Comparison of ENCODE assay signal across 12 cellular contexts in the genomic region with DNA sequence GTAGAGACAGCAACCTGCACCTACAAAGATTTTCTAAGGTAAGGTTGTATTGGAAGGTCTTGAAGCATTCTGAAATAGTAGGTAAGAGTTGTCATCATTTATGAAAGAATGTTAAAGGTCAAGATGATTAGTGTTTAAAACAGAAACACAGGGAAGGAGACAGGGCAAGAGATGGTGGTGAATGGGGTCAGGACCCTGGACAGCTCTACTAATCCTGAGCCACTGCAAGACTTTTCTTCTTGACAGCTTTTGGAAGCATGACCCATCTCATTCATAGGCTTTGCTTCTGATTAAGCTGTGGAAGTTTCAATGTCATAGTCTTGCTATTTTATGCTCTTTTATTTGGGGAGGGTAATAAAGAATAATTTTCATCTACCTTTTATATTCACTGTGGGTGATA.
DNase-seq lines count a peak whose midpoint lies in the region; ATAC-seq, FAIRE-seq and TF ChIP-seq lines count a peak whose summit lies in the region.
"Had no signal": no experiment of that assay in that cellular context is flagged by ENCODE, and none has a peak within 500 bp of the region (broad histone marks: within the 10 kb centered on the region; RNA-seq: fewer than 3 reads in every experiment).

No MANE protein-coding gene starts in this region.

- H3K9me1 ChIP-seq in K562 (ENCODE audit: control insufficient read depth, insufficient read depth, low read length): no peaks in the 10 kb centered on the region

- no peaks in the 10 kb centered on the region for H3K36me3 Mint-ChIP-seq in nephron progenitor cell (ENCODE audit: low read depth)
- no peaks in the 10 kb centered on the region for H3K36me3 Mint-ChIP-seq in T-helper 2 cell treated with Interferon-gamma antibody and Interleukin-4, amounts not matched to agents 5 μg/mL and 100 μg/mL, for 36 hours (ENCODE audit: low read depth)

- TF ChIP-seq CTCF in K562 (IDR thresholded peaks at IDR 0.05 in 2 of 3, conservative IDR thresholded peaks at IDR 0.05 in 1 of 3; ENCODE audit: insufficient read depth in 2 of 3, low read depth in 1 of 3, low read length in 3 of 3): no peak
- no peak for TF ChIP-seq CTCF in nephron progenitor cell (IDR thresholded peaks at IDR 0.05)

- POLR2A ChIA-PET in K562 (lab: Yijun Ruan, JAX): no interaction called here

- no peak for ATAC-seq in K562
- no peak for ATAC-seq in GM21423 (IDR thresholded peaks at IDR 0.05; ENCODE audit: unreplicated experiment)
- ATAC-seq: effector memory CD8-positive, alpha-beta T cell had no signal

- H3K4me3 ChIP-seq in K562: no peak overlapping the region
- no peak overlapping the region for H3K4me3 ChIP-seq in effector memory CD4-positive, alpha-beta T cell (ENCODE audit: insufficient read depth, low read depth, low read length, poor library complexity, severe bottlenecking)
- H3K4me3 ChIP-seq: tibial nerve had no signal

- no peaks in the 10 kb centered on the region for H3K27me3 ChIP-seq in K562 (ENCODE audit: control insufficient read depth in 2 of 2, insufficient read depth in 2 of 2, low read length in 2 of 2)
- H3K27me3 ChIP-seq in effector memory CD4-positive, alpha-beta T cell (replicated peaks; ENCODE audit: control insufficient read depth, insufficient read depth, low read length, poor library complexity, severe bottlenecking): no peaks in the 10 kb centered on the region
- H3K27me3 ChIP-seq: tibial nerve had no signal

- H3K9me3 Mint-ChIP-seq in nephron progenitor cell: no peaks in the 10 kb centered on the region
- no peaks in the 10 kb centered on the region for H3K9me3 Mint-ChIP-seq in T-helper 2 cell treated with Interferon-gamma antibody and Interleukin-4, amounts not matched to agents 5 μg/mL and 100 μg/mL, for 36 hours

- H3K4me2 ChIP-seq in K562 (ENCODE audit: insufficient read depth, low read length): no peak overlapping the region

- H3K27ac Mint-ChIP-seq in nephron progenitor cell: no peak overlapping the region
- no peak overlapping the region for H3K27ac Mint-ChIP-seq in T-helper 2 cell treated with Interferon-gamma antibody and Interleukin-4, amounts not matched to agents 5 μg/mL and 100 μg/mL, for 36 hours
- H3K27ac Mint-ChIP-seq: effector memory CD8-positive, alpha-beta T cell had no signal

- no TSS peak for BruUV-seq in K562 (replicated peaks; lab: Mats Ljungman, UMichigan)

- no peak overlapping the region for H3K9ac ChIP-seq in K562 (ENCODE audit: insufficient read depth in 1 of 2, low read depth in 2 of 2, low read length in 2 of 2)

- H3K9me3 ChIP-seq in K562 (replicated peaks; ENCODE audit: control insufficient read depth, insufficient read depth, low read depth, low read length): no peaks in the 10 kb centered on the region
- H3K9me3 ChIP-seq in effector memory CD4-positive, alpha-beta T cell (ENCODE audit: control insufficient read depth, low read length): no peaks in the 10 kb centered on the region
- H3K9me3 ChIP-seq: tibial nerve had no signal

- no peak overlapping the region for H3K27ac ChIP-seq in K562 (ENCODE audit: extremely low read depth, low read depth, low read length)
- no peak overlapping the region for H3K27ac ChIP-seq in effector memory CD4-positive, alpha-beta T cell (ENCODE audit: insufficient read depth, low read length, poor library complexity, severe bottlenecking)
- H3K27ac ChIP-seq: HL-60, tibial nerve had no signal

- in situ Hi-C loops in K562 (cut with MboI): no loop called here

- H3K4me1 ChIP-seq in K562 (replicated peaks in 1 of 2; ENCODE audit: control insufficient read depth in 2 of 2, insufficient read depth in 2 of 2, low read length in 2 of 2): no peaks in the 10 kb centered on the region
- no peaks in the 10 kb centered on the region for H3K4me1 ChIP-seq in effector memory CD4-positive, alpha-beta T cell (ENCODE audit: control insufficient read depth, insufficient read depth, low read length, poor library complexity, severe bottlenecking)
- H3K4me1 ChIP-seq: tibial nerve had no signal

- TF ChIP-seq EP300 in K562 (IDR thresholded peaks at IDR 0.05; ENCODE audit: low read length): no peak

- H3K36me3 ChIP-seq in K562 (ENCODE audit: control insufficient read depth, insufficient read depth, low read length): no peaks in the 10 kb centered on the region
- no peaks in the 10 kb centered on the region for H3K36me3 ChIP-seq in effector memory CD4-positive, alpha-beta T cell (ENCODE audit: control insufficient read depth, insufficient read depth, low read length)
- H3K36me3 ChIP-seq: tibial nerve had no signal

- peak; percentile 57 for FAIRE-seq in K562 (lab: Jason Lieb, UNC)
- FAIRE-seq: GM18507 had no signal

- no peak overlapping the region for H3K4me3 Mint-ChIP-seq in nephron progenitor cell
- H3K4me3 Mint-ChIP-seq in T-helper 2 cell treated with Interferon-gamma antibody and Interleukin-4, amounts not matched to agents 5 μg/mL and 100 μg/mL, for 36 hours: no peak overlapping the region
- H3K4me3 Mint-ChIP-seq: effector memory CD8-positive, alpha-beta T cell had no signal

- H4K20me1 ChIP-seq in K562 (replicated peaks; ENCODE audit: control insufficient read depth, insufficient read depth, low read length): no peaks in the 10 kb centered on the region

- intact Hi-C loops in K562 (cut with micrococcal nuclease): no loop called here

- TF ChIP-seq RAD21 in K562 (CRISPR knock-in tag; conservative IDR thresholded peaks at IDR 0.05 in 1 of 2, IDR thresholded peaks at IDR 0.05 in 1 of 2): no peak

- H2AFZ ChIP-seq in K562 (ENCODE audit: low read depth, low read length): no peak overlapping the region

- CTCF ChIA-PET in K562 (lab: Yijun Ruan, JAX; ENCODE audit: low intra/inter-chr PET ratio): no interaction called here

- TF ChIP-seq POLR2A in K562 (conservative IDR thresholded peaks at IDR 0.05): no peak

- H3K4me1 Mint-ChIP-seq in nephron progenitor cell: no peaks in the 10 kb centered on the region
- no peaks in the 10 kb centered on the region for H3K4me1 Mint-ChIP-seq in T-helper 2 cell treated with Interferon-gamma antibody and Interleukin-4, amounts not matched to agents 5 μg/mL and 100 μg/mL, for 36 hours (ENCODE audit: low read depth)

- H3K27me3 Mint-ChIP-seq in nephron progenitor cell (ENCODE audit: low read depth, poor library complexity): peaks cover 10% of the 10 kb centered on the region
- no peaks in the 10 kb centered on the region for H3K27me3 Mint-ChIP-seq in T-helper 2 cell treated with Interferon-gamma antibody and Interleukin-4, amounts not matched to agents 5 μg/mL and 100 μg/mL, for 36 hours (ENCODE audit: low read depth)

- DNase-seq in GM04504 (ENCODE audit: low read depth) (peak; percentile 3), M059J (ENCODE audit: low read depth) (peak; percentile 29), K562 (ENCODE audit: extremely low read depth in 1 of 4, low spot score in 3 of 4) (peak; percentile 8 to 36 (median 14)), nephron progenitor cell (peak; percentile 75), globus pallidus (ENCODE audit: low spot score) (no peak)
- DNase-seq in T-helper 2 cell treated with Interferon-gamma antibody and Interleukin-4, amounts not matched to agents 5 μg/mL and 100 μg/mL, for 36 hours (ENCODE audit: low spot score): no peak
- no peak for DNase-seq in effector memory CD4-positive, alpha-beta T cell

- H3K79me2 ChIP-seq in K562 (ENCODE audit: control insufficient read depth, insufficient read depth, low read length): no peaks in the 10 kb centered on the region

TF ChIP-seq in K562, 482 proteins besides CTCF, POLR2A, EP300 and RAD21 (continues in another document):
- TF ChIP-seq EHMT2 (IDR thresholded peaks at IDR 0.05): peak; percentile 96
- TF ChIP-seq, protein P1, sequence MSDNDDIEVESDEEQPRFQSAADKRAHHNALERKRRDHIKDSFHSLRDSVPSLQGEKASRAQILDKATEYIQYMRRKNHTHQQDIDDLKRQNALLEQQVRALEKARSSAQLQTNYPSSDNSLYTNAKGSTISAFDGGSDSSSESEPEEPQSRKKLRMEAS (CRISPR knock-in tag; IDR thresholded peaks at IDR 0.05): no peak
- TF ChIP-seq MIER1 (IDR thresholded peaks at IDR 0.05; ENCODE audit: low read depth): peak; percentile 88
- TF ChIP-seq, protein P2, sequence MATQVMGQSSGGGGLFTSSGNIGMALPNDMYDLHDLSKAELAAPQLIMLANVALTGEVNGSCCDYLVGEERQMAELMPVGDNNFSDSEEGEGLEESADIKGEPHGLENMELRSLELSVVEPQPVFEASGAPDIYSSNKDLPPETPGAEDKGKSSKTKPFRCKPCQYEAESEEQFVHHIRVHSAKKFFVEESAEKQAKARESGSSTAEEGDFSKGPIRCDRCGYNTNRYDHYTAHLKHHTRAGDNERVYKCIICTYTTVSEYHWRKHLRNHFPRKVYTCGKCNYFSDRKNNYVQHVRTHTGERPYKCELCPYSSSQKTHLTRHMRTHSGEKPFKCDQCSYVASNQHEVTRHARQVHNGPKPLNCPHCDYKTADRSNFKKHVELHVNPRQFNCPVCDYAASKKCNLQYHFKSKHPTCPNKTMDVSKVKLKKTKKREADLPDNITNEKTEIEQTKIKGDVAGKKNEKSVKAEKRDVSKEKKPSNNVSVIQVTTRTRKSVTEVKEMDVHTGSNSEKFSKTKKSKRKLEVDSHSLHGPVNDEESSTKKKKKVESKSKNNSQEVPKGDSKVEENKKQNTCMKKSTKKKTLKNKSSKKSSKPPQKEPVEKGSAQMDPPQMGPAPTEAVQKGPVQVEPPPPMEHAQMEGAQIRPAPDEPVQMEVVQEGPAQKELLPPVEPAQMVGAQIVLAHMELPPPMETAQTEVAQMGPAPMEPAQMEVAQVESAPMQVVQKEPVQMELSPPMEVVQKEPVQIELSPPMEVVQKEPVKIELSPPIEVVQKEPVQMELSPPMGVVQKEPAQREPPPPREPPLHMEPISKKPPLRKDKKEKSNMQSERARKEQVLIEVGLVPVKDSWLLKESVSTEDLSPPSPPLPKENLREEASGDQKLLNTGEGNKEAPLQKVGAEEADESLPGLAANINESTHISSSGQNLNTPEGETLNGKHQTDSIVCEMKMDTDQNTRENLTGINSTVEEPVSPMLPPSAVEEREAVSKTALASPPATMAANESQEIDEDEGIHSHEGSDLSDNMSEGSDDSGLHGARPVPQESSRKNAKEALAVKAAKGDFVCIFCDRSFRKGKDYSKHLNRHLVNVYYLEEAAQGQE (CRISPR knock-in tag; IDR thresholded peaks at IDR 0.05; ENCODE audit: low read depth): peak; percentile 90
- no peak for TF ChIP-seq RUNX1 (IDR thresholded peaks at IDR 0.05; ENCODE audit: low read depth)
- no peak for TF ChIP-seq HDAC8 (tag; IDR thresholded peaks at IDR 0.05)
- no peak for TF ChIP-seq ADNP (tag; IDR thresholded peaks at IDR 0.05)
- no peak for TF ChIP-seq ZNF57 (CRISPR knock-in tag; IDR thresholded peaks at IDR 0.05)
- TF ChIP-seq, protein P3, sequence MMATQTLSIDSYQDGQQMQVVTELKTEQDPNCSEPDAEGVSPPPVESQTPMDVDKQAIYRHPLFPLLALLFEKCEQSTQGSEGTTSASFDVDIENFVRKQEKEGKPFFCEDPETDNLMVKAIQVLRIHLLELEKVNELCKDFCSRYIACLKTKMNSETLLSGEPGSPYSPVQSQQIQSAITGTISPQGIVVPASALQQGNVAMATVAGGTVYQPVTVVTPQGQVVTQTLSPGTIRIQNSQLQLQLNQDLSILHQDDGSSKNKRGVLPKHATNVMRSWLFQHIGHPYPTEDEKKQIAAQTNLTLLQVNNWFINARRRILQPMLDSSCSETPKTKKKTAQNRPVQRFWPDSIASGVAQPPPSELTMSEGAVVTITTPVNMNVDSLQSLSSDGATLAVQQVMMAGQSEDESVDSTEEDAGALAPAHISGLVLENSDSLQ (IDR thresholded peaks at IDR 0.05): no peak

Comparison
In these comparisons a context has a peak if more than half of its experiments do, and no peak if none do; other contexts are left out.
1. DNase-seq: peak in GM04504 (single experiment), M059J (single experiment), K562 (4 of 4) and nephron progenitor cell (single experiment); none in T-helper 2 cell treated with Interferon-gamma antibody and Interleukin-4, amounts not matched to agents 5 μg/mL and 100 μg/mL, for 36 hours (single experiment), globus pallidus (single experiment) and effector memory CD4-positive, alpha-beta T cell (0 of 3).